ENCODE assay signal across 31 cellular contexts in the genomic region with DNA sequence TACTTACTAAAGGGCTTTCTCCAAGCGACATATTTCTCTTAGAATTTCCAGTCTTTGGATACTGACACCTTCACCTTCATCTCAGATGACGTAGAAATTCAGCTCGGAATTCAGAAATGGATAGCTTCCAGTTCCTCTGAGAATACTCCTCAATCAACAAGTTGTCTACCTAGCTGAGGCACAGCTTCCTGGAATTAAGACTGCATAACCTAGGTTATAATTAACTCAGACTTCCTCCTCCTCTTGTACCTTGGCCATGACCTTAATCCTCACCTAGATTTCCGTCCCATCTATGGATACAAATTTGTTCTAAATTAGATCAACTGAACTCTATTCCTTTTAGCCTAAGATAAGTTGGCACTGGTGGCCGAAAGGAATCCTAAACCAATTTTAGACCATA.
"Had no signal": no experiment of that assay in that cellular context is flagged by ENCODE, and none has a peak within 500 bp of the region (broad histone marks: within the 10 kb centered on the region; RNA-seq: fewer than 3 reads in every experiment).

No MANE protein-coding gene starts in this region.

- H3K27ac ChIP-seq: breast epithelium, colonic mucosa, gastrocnemius medialis, lower lobe of right lung, neutrophil, parathyroid adenoma, psoas muscle, testis, transverse colon had no signal

- H3K9me3 Mint-ChIP-seq: activated CD4-positive, alpha-beta memory T cell treated with anti-CD3 and anti-CD28 coated beads for 36 hours; activated CD4-positive, alpha-beta T cell treated with anti-CD3 and anti-CD28 coated beads, Interleukin-2, amount 10 ng/mL, durations not matched to agents 24 days and 14 days; activated naive CD4-positive, alpha-beta T cell treated with anti-CD3 and anti-CD28 coated beads, Interleukin-2, amount 50 U/mL, for 24 hours; activated naive CD8-positive, alpha-beta T cell treated with anti-CD3 and anti-CD28 coated beads, Interleukin-2, amount 50 U/mL, for 24 hours; activated T-helper 1 cell treated with anti-CD3 and anti-CD28 coated beads, Interleukin-12 subunit alpha, Interleukin-12 subunit beta, Interleukin-2, Interleukin-4 antibody, amounts not matched to agents 30 ng/mL and 10 ng/mL and 1 ng/mL, durations not matched to agents 14 hours and 24 hours and 36 hours; natural killer cell treated with Interleukin-12 subunit alpha and Interleukin-12 subunit beta and Interleukin-15 and Interleukin-18, amount 100 ng/mL, for 72 hours had no signal

- DNase-seq: activated CD4-positive, alpha-beta memory T cell treated with anti-CD3 and anti-CD28 coated beads for 36 hours; activated CD4-positive, alpha-beta T cell treated with anti-CD3 and anti-CD28 coated beads, Interleukin-2, amount 10 ng/mL, durations not matched to agents 24 days and 14 days; activated CD4-positive, CD25-positive, alpha-beta regulatory T cell treated with anti-CD3 and anti-CD28 coated beads, Interleukin-2, amount 50 U/mL, for 72 hours; activated CD8-positive, alpha-beta memory T cell treated with anti-CD3 and anti-CD28 coated beads, Interleukin-2, amount 50 U/mL, for 4 hours; activated gamma-delta T cell treated with Interleukin-2 at 50 U/mL for 16 hours; activated naive CD8-positive, alpha-beta T cell treated with anti-CD3 and anti-CD28 coated beads, Interleukin-2, amount 50 U/mL, for 24 hours; activated T-cell treated with anti-CD3 and anti-CD28 coated beads, Interleukin-2, amount 50 U/mL, for 1 hour; amygdala; cerebellar nuclear complex; colonic mucosa; effector memory CD4-positive, alpha-beta T cell; erythroblast; gastrocnemius medialis; glutamatergic neuron; islet precursor cell; lower lobe of right lung; mesendoderm; psoas muscle; right cardiac atrium; stimulated activated CD4-positive, alpha-beta T cell treated with anti-CD3 and anti-CD28 coated beads, Interleukin-2, amount 100 ng/mL, for 48 hours; stimulated activated naive CD4-positive, alpha-beta T cell treated with Interleukin-2 at 50 U/mL for 16 hours; T-helper 2 cell; testis; transverse colon had no signal

- H3K4me3 Mint-ChIP-seq: activated CD4-positive, alpha-beta memory T cell treated with anti-CD3 and anti-CD28 coated beads for 36 hours; activated CD4-positive, alpha-beta T cell treated with anti-CD3 and anti-CD28 coated beads, Interleukin-2, amount 10 ng/mL, durations not matched to agents 24 days and 14 days; activated naive CD4-positive, alpha-beta T cell treated with anti-CD3 and anti-CD28 coated beads, Interleukin-2, amount 50 U/mL, for 24 hours; activated naive CD8-positive, alpha-beta T cell treated with anti-CD3 and anti-CD28 coated beads, Interleukin-2, amount 50 U/mL, for 24 hours; activated T-helper 1 cell treated with anti-CD3 and anti-CD28 coated beads, Interleukin-12 subunit alpha, Interleukin-12 subunit beta, Interleukin-2, Interleukin-4 antibody, amounts not matched to agents 30 ng/mL and 10 ng/mL and 1 ng/mL, durations not matched to agents 14 hours and 24 hours and 36 hours; natural killer cell treated with Interleukin-12 subunit alpha and Interleukin-12 subunit beta and Interleukin-15 and Interleukin-18, amount 100 ng/mL, for 72 hours had no signal

- H3K4me3 ChIP-seq: breast epithelium, colonic mucosa, gastrocnemius medialis, lower lobe of right lung, psoas muscle, testis, transverse colon had no signal

- H3K27me3 ChIP-seq: breast epithelium, colonic mucosa, gastrocnemius medialis, neutrophil, testis, transverse colon had no signal

- H3K9me3 ChIP-seq: breast epithelium, colonic mucosa, gastrocnemius medialis, lower lobe of right lung, neutrophil, psoas muscle, testis, transverse colon had no signal

- H3K36me3 Mint-ChIP-seq: activated CD4-positive, alpha-beta memory T cell treated with anti-CD3 and anti-CD28 coated beads for 36 hours; activated naive CD4-positive, alpha-beta T cell treated with anti-CD3 and anti-CD28 coated beads, Interleukin-2, amount 50 U/mL, for 24 hours; natural killer cell treated with Interleukin-12 subunit alpha and Interleukin-12 subunit beta and Interleukin-15 and Interleukin-18, amount 100 ng/mL, for 72 hours had no signal

- H3K27me3 Mint-ChIP-seq: activated CD4-positive, alpha-beta memory T cell treated with anti-CD3 and anti-CD28 coated beads for 36 hours; activated CD4-positive, alpha-beta T cell treated with anti-CD3 and anti-CD28 coated beads, Interleukin-2, amount 10 ng/mL, durations not matched to agents 24 days and 14 days; activated naive CD4-positive, alpha-beta T cell treated with anti-CD3 and anti-CD28 coated beads, Interleukin-2, amount 50 U/mL, for 24 hours; activated naive CD8-positive, alpha-beta T cell treated with anti-CD3 and anti-CD28 coated beads, Interleukin-2, amount 50 U/mL, for 24 hours; natural killer cell treated with Interleukin-12 subunit alpha and Interleukin-12 subunit beta and Interleukin-15 and Interleukin-18, amount 100 ng/mL, for 72 hours had no signal

- H3K36me3 ChIP-seq: breast epithelium, colonic mucosa had no signal

- H3K4me1 Mint-ChIP-seq: activated naive CD4-positive, alpha-beta T cell treated with anti-CD3 and anti-CD28 coated beads, Interleukin-2, amount 50 U/mL, for 24 hours; activated naive CD8-positive, alpha-beta T cell treated with anti-CD3 and anti-CD28 coated beads, Interleukin-2, amount 50 U/mL, for 24 hours had no signal

- H3K27ac Mint-ChIP-seq: activated CD4-positive, alpha-beta memory T cell treated with anti-CD3 and anti-CD28 coated beads for 36 hours; activated CD4-positive, alpha-beta T cell treated with anti-CD3 and anti-CD28 coated beads, Interleukin-2, amount 10 ng/mL, durations not matched to agents 24 days and 14 days; activated naive CD4-positive, alpha-beta T cell treated with anti-CD3 and anti-CD28 coated beads, Interleukin-2, amount 50 U/mL, for 24 hours; activated naive CD8-positive, alpha-beta T cell treated with anti-CD3 and anti-CD28 coated beads, Interleukin-2, amount 50 U/mL, for 24 hours; activated T-helper 1 cell treated with anti-CD3 and anti-CD28 coated beads, Interleukin-12 subunit alpha, Interleukin-12 subunit beta, Interleukin-2, Interleukin-4 antibody, amounts not matched to agents 30 ng/mL and 10 ng/mL and 1 ng/mL, durations not matched to agents 14 hours and 24 hours and 36 hours; natural killer cell treated with Interleukin-12 subunit alpha and Interleukin-12 subunit beta and Interleukin-15 and Interleukin-18, amount 100 ng/mL, for 72 hours had no signal

- ATAC-seq: activated naive CD8-positive, alpha-beta T cell treated with anti-CD3 and anti-CD28 coated beads, Interleukin-2, amount 50 U/mL, for 24 hours; gastrocnemius medialis; left lobe of liver; natural killer cell treated with Interleukin-12 subunit alpha and Interleukin-12 subunit beta and Interleukin-15 and Interleukin-18, amount 100 ng/mL, for 72 hours; right cardiac atrium had no signal

- H3K4me1 ChIP-seq: breast epithelium, colonic mucosa, testis had no signal
